Comparison of ENCODE assay signal across 8 cellular contexts in genomic region chr16:23408242-23409201, GRCh38. TPM values are rescaled to one million over a fixed set of nuclear protein-coding genes. Genes with fewer than 3 reads are reported as not detected.
DNase-seq lines count a peak whose midpoint lies in the region; ATAC-seq lines count a peak whose summit lies in the region.

No MANE protein-coding gene starts in this region.

- peak; percentile 97 for ATAC-seq in Right ventricle myocardium superior (ENCODE audit: poor library complexity)
- no peak for ATAC-seq in esophagus mucosa

- DNase-seq in Right ventricle myocardium superior = peak; percentile 64
- no peak for DNase-seq in cardiac septum (ENCODE audit: low spot score)
- DNase-seq in anterior cingulate cortex (lab: John Stamatoyannopoulos, UW) = peak in 41 of 58 donors; percentile 11 to 80 (median 40)
- peak; percentile 28 for DNase-seq in iris pigment epithelial cell (ENCODE audit: low read depth)
- no peak for DNase-seq in GDM1 (lab: John Stamatoyannopoulos, UW)
- no peak for DNase-seq in cortex of kidney (lab: John Stamatoyannopoulos, UW)
- DNase-seq in activated CD4-positive, alpha-beta T cell treated with anti-CD3 and anti-CD28 coated beads, Interleukin-2, amount 50 U/mL, for 1 hour = no peak

- intact Hi-C loops in Right ventricle myocardium superior (cut with DNase I) = no loop called here
- intact Hi-C loops in cardiac septum (cut with DNase I) = loop anchor here (10.0 kb wide), 1 partner anchor 224 kb away; the partner anchor contains the start of gene SCNN1G

RNA-seq across cellular contexts. Expression of gene COG7, which starts 44.5 kb away (rescaled TPM):
- total RNA-seq in Right ventricle myocardium superior (11.5 TPM), cardiac septum (14.4 TPM), esophagus mucosa (14.8 TPM)

Comparison
In these comparisons a context has a peak if more than half of its experiments do, and no peak if none do; other contexts are left out.
1. DNase-seq: peak in Right ventricle myocardium superior (single experiment), anterior cingulate cortex (41 of 58) and iris pigment epithelial cell (single experiment); none in cardiac septum (single experiment), GDM1 (single experiment), cortex of kidney (single experiment) and activated CD4-positive, alpha-beta T cell treated with anti-CD3 and anti-CD28 coated beads, Interleukin-2, amount 50 U/mL, for 1 hour (single experiment).